ENCODE assay signal across 17 cellular contexts in the genomic region with DNA sequence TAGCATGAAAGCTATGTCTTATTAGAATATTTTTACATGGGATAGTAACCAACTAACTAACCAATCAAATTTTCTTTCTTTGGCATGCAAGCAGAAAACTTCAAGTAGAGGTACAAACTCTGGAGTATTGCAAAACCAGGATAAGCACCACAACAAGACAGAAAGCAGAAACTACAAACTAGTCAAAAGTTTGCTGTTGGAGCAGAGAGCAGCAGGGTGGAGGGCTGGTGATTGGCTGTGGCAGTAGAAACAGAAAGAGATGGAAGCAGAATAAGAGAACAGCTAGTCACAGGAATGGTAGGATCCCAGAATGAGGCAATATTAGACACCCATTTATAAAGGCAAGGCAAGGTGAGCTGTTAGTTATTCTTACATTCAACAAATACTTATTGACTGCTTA.
"Had no signal": no experiment of that assay in that cellular context is flagged by ENCODE, and none has a peak within 500 bp of the region (broad histone marks: within the 10 kb centered on the region; RNA-seq: fewer than 3 reads in every experiment).

No MANE protein-coding gene starts in this region.

- DNase-seq: activated CD4-positive, alpha-beta T cell treated with anti-CD3 and anti-CD28 coated beads, Interleukin-2, amount 10 ng/mL, durations not matched to agents 24 days and 14 days; activated CD4-positive, CD25-positive, alpha-beta regulatory T cell; activated CD8-positive, alpha-beta memory T cell treated with anti-CD3 and anti-CD28 coated beads, Interleukin-2, amount 50 U/mL, for 48 hours; activated CD8-positive, alpha-beta T cell treated with anti-CD3 and anti-CD28 coated beads, Interleukin-2, amount 10 ng/mL, durations not matched to agents 7 days and 5 days; activated gamma-delta T cell; activated T-cell treated with anti-CD3 and anti-CD28 coated beads, Interleukin-2, amount 50 U/mL, for 72 hours; amniotic stem cell; caudate nucleus; islet precursor cell; naive B cell; stimulated activated CD4-positive, alpha-beta T cell treated with anti-CD3 and anti-CD28 coated beads, Interleukin-2, amount 100 ng/mL, for 48 hours had no signal

- H3K27me3 ChIP-seq: hepatocyte had no signal

- H3K9ac ChIP-seq: parathyroid adenoma had no signal

- ATAC-seq: activated CD8-positive, alpha-beta T cell treated with anti-CD3 and anti-CD28 coated beads, Interleukin-2, amount 10 ng/mL, durations not matched to agents 7 days and 5 days; activated naive CD4-positive, alpha-beta T cell treated with anti-CD3 and anti-CD28 coated beads, Interleukin-2, amount 50 U/mL, for 72 hours; activated T-cell treated with anti-CD3 and anti-CD28 coated beads, Interleukin-2, amount 50 U/mL, for 72 hours; left lobe of liver had no signal

- FAIRE-seq: colon, endometrium had no signal

- H3K27ac ChIP-seq: hepatocyte, parathyroid adenoma had no signal

- H3K79me2 ChIP-seq: hepatocyte, parathyroid adenoma had no signal

- H3K4me2 ChIP-seq: hepatocyte had no signal

- H3K4me1 ChIP-seq: parathyroid adenoma had no signal

- H3K4me3 ChIP-seq: hepatocyte had no signal

- H2AFZ ChIP-seq: hepatocyte, parathyroid adenoma had no signal
